Comparison of ENCODE assay signal across 19 cellular contexts in the genomic region with DNA sequence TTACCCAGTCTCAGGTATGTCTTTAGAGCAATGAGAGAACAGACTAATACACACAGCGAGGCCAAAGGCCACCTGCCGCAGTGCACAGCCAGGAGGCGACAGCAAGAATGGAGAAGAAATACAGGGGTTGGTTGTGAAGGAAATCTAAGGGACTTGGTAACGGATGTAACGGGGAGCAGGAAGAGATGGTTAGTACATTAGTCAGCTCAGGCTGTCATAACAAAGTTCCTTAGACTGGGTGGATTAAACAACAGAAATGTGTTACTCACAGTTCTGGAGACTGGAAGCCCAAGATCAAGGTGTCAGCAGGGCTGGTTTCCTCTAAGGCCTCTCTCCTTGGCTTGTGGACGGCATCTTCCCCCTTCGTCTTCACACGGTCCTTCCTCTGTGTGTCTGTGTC. TPM values are rescaled to one million over a fixed set of nuclear protein-coding genes. Genes with fewer than 3 reads are reported as not detected.
DNase-seq lines count a peak whose midpoint lies in the region; ATAC-seq and TF ChIP-seq lines count a peak whose summit lies in the region.
"Had no signal": no experiment of that assay in that cellular context is flagged by ENCODE, and none has a peak within 500 bp of the region (broad histone marks: within the 10 kb centered on the region; RNA-seq: fewer than 3 reads in every experiment).

No MANE protein-coding gene starts in this region.

- H3K4me1 Mint-ChIP-seq in chondrocyte (ENCODE audit: low read depth): peaks cover 52% of the 10 kb centered on the region
- no peaks in the 10 kb centered on the region for H3K4me1 Mint-ChIP-seq in stimulated activated memory B cell treated with anti-CD40 and anti-IgM and Interleukin-4, amounts not matched to agents 10 μg/mL and 1 μg/mL and 100 μg/mL, for 72 hours
- H3K4me1 Mint-ChIP-seq: activated CD4-positive, alpha-beta T cell treated with anti-CD3 and anti-CD28 coated beads for 36 hours; activated naive CD8-positive, alpha-beta T cell treated with anti-CD3 and anti-CD28 coated beads for 36 hours had no signal

- no peaks in the 10 kb centered on the region for H3K27me3 Mint-ChIP-seq in chondrocyte (ENCODE audit: low read depth)
- no peaks in the 10 kb centered on the region for H3K27me3 Mint-ChIP-seq in stimulated activated memory B cell treated with anti-CD40 and anti-IgM and Interleukin-4, amounts not matched to agents 10 μg/mL and 1 μg/mL and 100 μg/mL, for 72 hours
- H3K27me3 Mint-ChIP-seq: activated CD4-positive, alpha-beta T cell treated with anti-CD3 and anti-CD28 coated beads for 36 hours; activated naive CD8-positive, alpha-beta T cell treated with anti-CD3 and anti-CD28 coated beads for 36 hours had no signal

- no peak for TF ChIP-seq CTCF in AG10803 (conservative IDR thresholded peaks at IDR 0.05; ENCODE audit: low read length)
- no peak for TF ChIP-seq CTCF in chondrocyte (IDR thresholded peaks at IDR 0.05)
- TF ChIP-seq CTCF in foreskin fibroblast (IDR thresholded peaks at IDR 0.05; ENCODE audit: low read depth, low read length): no peak

- no peak overlapping the region for H3K4me3 Mint-ChIP-seq in chondrocyte (ENCODE audit: unreplicated experiment)
- no peak overlapping the region for H3K4me3 Mint-ChIP-seq in stimulated activated memory B cell treated with anti-CD40 and anti-IgM and Interleukin-4, amounts not matched to agents 10 μg/mL and 1 μg/mL and 100 μg/mL, for 72 hours
- H3K4me3 Mint-ChIP-seq: activated CD4-positive, alpha-beta T cell treated with anti-CD3 and anti-CD28 coated beads for 36 hours; activated naive CD8-positive, alpha-beta T cell treated with anti-CD3 and anti-CD28 coated beads for 36 hours had no signal

- ATAC-seq in stimulated activated memory B cell treated with anti-CD40 and anti-IgM and Interleukin-4, amounts not matched to agents 10 μg/mL and 1 μg/mL and 100 μg/mL, for 72 hours: no peak
- no peak for ATAC-seq in GM18511 (IDR thresholded peaks at IDR 0.05; ENCODE audit: unreplicated experiment)
- ATAC-seq: activated CD4-positive, alpha-beta T cell treated with anti-CD3 and anti-CD28 coated beads for 36 hours; HCT116; heart left ventricle; HepG2 had no signal

- H3K9me3 Mint-ChIP-seq in chondrocyte (ENCODE audit: low read depth): peaks cover 11% of the 10 kb centered on the region
- no peaks in the 10 kb centered on the region for H3K9me3 Mint-ChIP-seq in stimulated activated memory B cell treated with anti-CD40 and anti-IgM and Interleukin-4, amounts not matched to agents 10 μg/mL and 1 μg/mL and 100 μg/mL, for 72 hours
- H3K9me3 Mint-ChIP-seq: activated naive CD8-positive, alpha-beta T cell treated with anti-CD3 and anti-CD28 coated beads for 36 hours had no signal

- DNase-seq in AG10803 (ENCODE audit: low read depth) (peak; percentile 55), M059J (ENCODE audit: low read depth) (peak; percentile 77), chondrocyte (ENCODE audit: low spot score) (no peak), foreskin fibroblast (peak; percentile 75 to 77), ureter (ENCODE audit: low spot score) (no peak), NCI-H69 (lab: John Stamatoyannopoulos, UW) (no peak)
- DNase-seq: activated CD4-positive, alpha-beta T cell treated with anti-CD3 and anti-CD28 coated beads for 36 hours; activated naive CD8-positive, alpha-beta T cell treated with anti-CD3 and anti-CD28 coated beads for 36 hours; Caco-2; heart left ventricle; NCI-H1417; NCI-H526; retina; stimulated activated CD4-positive, alpha-beta T cell treated with anti-CD3 and anti-CD28 coated beads, Interleukin-12 subunit alpha, Interleukin-12 subunit beta, amount 100 ng/mL, for 4 hours; uterus had no signal

- H3K36me3 Mint-ChIP-seq in chondrocyte (ENCODE audit: low read depth): peaks cover 25% of the 10 kb centered on the region
- H3K36me3 Mint-ChIP-seq in stimulated activated memory B cell treated with anti-CD40 and anti-IgM and Interleukin-4, amounts not matched to agents 10 μg/mL and 1 μg/mL and 100 μg/mL, for 72 hours: peaks cover 41% of the 10 kb centered on the region

- peak overlapping the region; percentile 74 for H3K27ac Mint-ChIP-seq in chondrocyte (ENCODE audit: unreplicated experiment)
- H3K27ac Mint-ChIP-seq in stimulated activated memory B cell treated with anti-CD40 and anti-IgM and Interleukin-4, amounts not matched to agents 10 μg/mL and 1 μg/mL and 100 μg/mL, for 72 hours: no peak overlapping the region
- H3K27ac Mint-ChIP-seq: activated CD4-positive, alpha-beta T cell treated with anti-CD3 and anti-CD28 coated beads for 36 hours; activated naive CD8-positive, alpha-beta T cell treated with anti-CD3 and anti-CD28 coated beads for 36 hours had no signal

- H3K4me3 ChIP-seq in AG10803 (ENCODE audit: low read length) (no peak overlapping the region), foreskin fibroblast (ENCODE audit: low read depth in 1 of 2, low read length in 2 of 2) (no peak overlapping the region)
- H3K4me3 ChIP-seq: heart left ventricle, uterus had no signal

RNA-seq across cellular contexts. Expression of a gene that starts 47.1 kb away (rescaled TPM):
- total RNA-seq in M059J (2014; rRNA removed; shearing (Covaris generic)): 12.4 and 13.2 TPM in 2 replicates
- total RNA-seq in chondrocyte (21.5 to 33.7 TPM (median 22.2 TPM) in 3 replicates), ureter (39.3 TPM)

RNA-seq across cellular contexts. Expression of a gene that starts 48.7 kb away (rescaled TPM):
- total RNA-seq in M059J (2014; rRNA removed; shearing (Covaris generic)): 0.59 TPM in 1 of 2 replicates, not detected in the other
- total RNA-seq in chondrocyte (6.2 to 9.1 TPM (median 7.1 TPM) in 3 replicates), ureter (25.4 TPM)

Comparison
In these comparisons a context has a peak if more than half of its experiments do, and no peak if none do; other contexts are left out.
1. DNase-seq: peak in AG10803 (single experiment), M059J (single experiment) and foreskin fibroblast (2 of 2); none in chondrocyte (single experiment), ureter (single experiment) and NCI-H69 (single experiment).